15 cellular contexts compared by ENCODE assay signal in the genomic region with DNA sequence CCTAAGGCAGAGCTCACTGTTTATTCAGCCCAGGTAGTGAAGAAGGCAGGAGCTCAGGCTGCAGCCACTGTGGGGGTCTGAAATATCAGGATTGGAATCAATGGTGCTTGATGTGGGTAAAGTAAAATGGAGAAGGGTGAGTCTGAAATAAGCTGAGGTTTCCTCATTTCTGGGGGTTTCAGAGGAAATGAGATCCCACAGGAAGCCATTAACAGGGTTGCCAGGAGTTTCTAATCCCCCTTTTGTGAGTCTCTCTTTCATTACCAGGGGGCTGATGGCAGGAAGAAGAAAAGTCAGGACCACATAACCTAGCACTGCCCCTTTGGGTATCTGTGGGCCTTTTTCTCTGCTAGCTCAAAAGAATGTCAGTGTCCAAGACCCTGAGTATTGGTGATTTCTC. TPM values are rescaled to one million over a fixed set of nuclear protein-coding genes. Genes with fewer than 3 reads are reported as not detected.
DNase-seq lines count a peak whose midpoint lies in the region; ATAC-seq and TF ChIP-seq lines count a peak whose summit lies in the region.
"Had no signal": no experiment of that assay in that cellular context is flagged by ENCODE, and none has a peak within 500 bp of the region (broad histone marks: within the 10 kb centered on the region; RNA-seq: fewer than 3 reads in every experiment).

No MANE protein-coding gene starts in this region.

- no peaks in the 10 kb centered on the region for H3K9me3 Mint-ChIP-seq in CD4-positive, alpha-beta T cell
- peaks cover 2% of the 10 kb centered on the region for H3K9me3 Mint-ChIP-seq in memory B cell
- H3K9me3 Mint-ChIP-seq: activated CD4-positive, alpha-beta T cell treated with anti-CD3 and anti-CD28 coated beads, Interleukin-2, amount 10 ng/mL, durations not matched to agents 7 days and 5 days had no signal

- POLR2A ChIA-PET in CD4-positive, alpha-beta T cell (lab: Charles Lee) = interaction anchor here (1.2 to 2.2 kb wide), 6 partner anchors 19 to 57 kb away, joined by 3 to 11 read pairs (median 4); no protein-coding TSS in a partner anchor

- peak overlapping the region; percentile 49 for H3K4me2 ChIP-seq in Loucy (ENCODE audit: low read depth, low read length, poor library complexity, severe bottlenecking)
- H3K4me2 ChIP-seq in GM23248 (ENCODE audit: unreplicated experiment) = no peak overlapping the region

- H4K20me1 ChIP-seq in Loucy (ENCODE audit: insufficient read depth, low read length, poor library complexity, severe bottlenecking) (no peaks in the 10 kb centered on the region), GM23248 (ENCODE audit: insufficient read depth) (no peaks in the 10 kb centered on the region)

- no peak for TF ChIP-seq CTCF in CD4-positive, alpha-beta T cell (IDR thresholded peaks at IDR 0.05)
- TF ChIP-seq CTCF in Loucy (conservative IDR thresholded peaks at IDR 0.05; ENCODE audit: low read length) (no peak), mucosa of descending colon (IDR thresholded peaks at IDR 0.05) (no peak)

- intact Hi-C loops in CD4-positive, alpha-beta T cell (cut with DNase I, micrococcal nuclease) = no loop called here
- intact Hi-C loops in mucosa of descending colon (cut with DNase I, micrococcal nuclease) = no loop called here

- H3K4me1 ChIP-seq in Loucy (ENCODE audit: insufficient read depth, low read length, poor library complexity, severe bottlenecking) (peaks cover 46% of the 10 kb centered on the region), mucosa of descending colon (ENCODE audit: low read depth) (no peaks in the 10 kb centered on the region), GM23248 (ENCODE audit: insufficient read depth) (peaks cover 10% of the 10 kb centered on the region)
- H3K4me1 ChIP-seq: breast epithelium had no signal

- H3K4me1 Mint-ChIP-seq in CD4-positive, alpha-beta T cell (ENCODE audit: low read depth) = peaks cover 34% of the 10 kb centered on the region
- peaks cover 51% of the 10 kb centered on the region for H3K4me1 Mint-ChIP-seq in memory B cell

- DNase-seq in CD4-positive, alpha-beta T cell = no peak
- DNase-seq in memory B cell (ENCODE audit: low spot score in 2 of 2) = no peak
- DNase-seq in mucosa of descending colon = no peak
- DNase-seq in medulla oblongata (ENCODE audit: extremely low spot score) = no peak
- no peak for DNase-seq in GM23248
- no peak for DNase-seq in SW480 (ENCODE audit: low spot score)
- DNase-seq: activated CD4-positive, alpha-beta T cell treated with anti-CD3 and anti-CD28 coated beads, Interleukin-2, amount 10 ng/mL, durations not matched to agents 7 days and 5 days; NCI-H2029 treated with DMSO at 0.1 percent for 48 hours; retina; stimulated activated CD4-positive, alpha-beta T cell treated with anti-CD3 and anti-CD28 coated beads, Interleukin-4, amount 100 ng/mL, for 1 hour; stimulated activated naive CD4-positive, alpha-beta T cell treated with Interleukin-2 at 50 U/mL for 16 hours had no signal

- H3K4me3 ChIP-seq in Loucy (ENCODE audit: low read length, poor library complexity, severe bottlenecking) (no peak overlapping the region), mucosa of descending colon (no peak overlapping the region), GM23248 (no peak overlapping the region)
- H3K4me3 ChIP-seq: breast epithelium, gastroesophageal sphincter had no signal

- no peak for ATAC-seq in CD4-positive, alpha-beta T cell (ENCODE audit: poor library complexity)
- ATAC-seq in GM19463 (IDR thresholded peaks at IDR 0.05; ENCODE audit: unreplicated experiment) (peak; percentile 5), memory B cell (ENCODE audit: low read depth) (no peak), mucosa of descending colon (no peak)
- ATAC-seq: gastroesophageal sphincter had no signal

- H3K9ac ChIP-seq in Loucy (ENCODE audit: low read depth, low read length, poor library complexity, severe bottlenecking) (no peak overlapping the region), GM23248 (no peak overlapping the region)

- H3K27me3 Mint-ChIP-seq in CD4-positive, alpha-beta T cell = no peaks in the 10 kb centered on the region
- no peaks in the 10 kb centered on the region for H3K27me3 Mint-ChIP-seq in memory B cell
- H3K27me3 Mint-ChIP-seq: activated CD4-positive, alpha-beta T cell treated with anti-CD3 and anti-CD28 coated beads, Interleukin-2, amount 10 ng/mL, durations not matched to agents 7 days and 5 days had no signal

- no peaks in the 10 kb centered on the region for H3K27me3 ChIP-seq in CD4-positive, alpha-beta T cell (ENCODE audit: control insufficient read depth, insufficient read depth, low read length)
- no peaks in the 10 kb centered on the region for H3K27me3 ChIP-seq in Loucy (ENCODE audit: insufficient read depth, low read length, poor library complexity, severe bottlenecking)
- H3K27me3 ChIP-seq in GM23248 (replicated peaks; ENCODE audit: insufficient read depth) = no peaks in the 10 kb centered on the region
- H3K27me3 ChIP-seq: breast epithelium, gastroesophageal sphincter had no signal

- H3K79me2 ChIP-seq in Loucy (ENCODE audit: insufficient read depth, low read length) (no peaks in the 10 kb centered on the region), GM23248 (ENCODE audit: insufficient read depth) (no peaks in the 10 kb centered on the region)

- H3K27ac Mint-ChIP-seq in CD4-positive, alpha-beta T cell = peak overlapping the region; percentile 3
- peak overlapping the region; percentile 78 for H3K27ac Mint-ChIP-seq in memory B cell
- H3K27ac Mint-ChIP-seq: activated CD4-positive, alpha-beta T cell treated with anti-CD3 and anti-CD28 coated beads, Interleukin-2, amount 10 ng/mL, durations not matched to agents 7 days and 5 days had no signal

- H3K36me3 ChIP-seq in Loucy (ENCODE audit: insufficient read depth, low read length) (no peaks in the 10 kb centered on the region), mucosa of descending colon (ENCODE audit: low read depth) (no peaks in the 10 kb centered on the region), GM23248 (ENCODE audit: low read depth) (no peaks in the 10 kb centered on the region)
- H3K36me3 ChIP-seq: breast epithelium, gastroesophageal sphincter had no signal

- CTCF ChIA-PET in CD4-positive, alpha-beta T cell (lab: Charles Lee) = interaction anchor here (0.6 kb wide), 1 partner anchor 1648 kb away, joined by 3 read pairs; no protein-coding TSS in a partner anchor

- no peaks in the 10 kb centered on the region for H3K9me3 ChIP-seq in CD4-positive, alpha-beta T cell (ENCODE audit: control insufficient read depth, low read length)
- H3K9me3 ChIP-seq in Loucy (ENCODE audit: insufficient read depth, low read depth, low read length) (no peaks in the 10 kb centered on the region), mucosa of descending colon (no peaks in the 10 kb centered on the region), GM23248 (ENCODE audit: low read depth) (no peaks in the 10 kb centered on the region)
- H3K9me3 ChIP-seq: breast epithelium, gastroesophageal sphincter had no signal

- no peaks in the 10 kb centered on the region for H3K9me2 ChIP-seq in Loucy (replicated peaks; ENCODE audit: low read depth, low read length)
- no peaks in the 10 kb centered on the region for H3K9me2 ChIP-seq in GM23248 (ENCODE audit: insufficient read depth)

- H2AFZ ChIP-seq in Loucy (ENCODE audit: low read length) (no peak overlapping the region), GM23248 (no peak overlapping the region)

- H3K27ac ChIP-seq in CD4-positive, alpha-beta T cell (ENCODE audit: low read depth, low read length) = no peak overlapping the region
- no peak overlapping the region for H3K27ac ChIP-seq in GM23248
- H3K27ac ChIP-seq: breast epithelium, gastroesophageal sphincter had no signal

- peaks cover 4% of the 10 kb centered on the region; the same call in 1 of the 2 replicates for H3F3A ChIP-seq in Loucy (ENCODE audit: low read depth)
- H3F3A ChIP-seq in GM23248 (ENCODE audit: insufficient read depth) = no peaks in the 10 kb centered on the region

- in situ Hi-C loops in GM23248 (cut with MboI) = no loop called here

- H3K4me3 Mint-ChIP-seq in CD4-positive, alpha-beta T cell = no peak overlapping the region
- peak overlapping the region; percentile 78 for H3K4me3 Mint-ChIP-seq in memory B cell
- H3K4me3 Mint-ChIP-seq: activated CD4-positive, alpha-beta T cell treated with anti-CD3 and anti-CD28 coated beads, Interleukin-2, amount 10 ng/mL, durations not matched to agents 7 days and 5 days had no signal

- H3K36me3 Mint-ChIP-seq in CD4-positive, alpha-beta T cell (ENCODE audit: low read depth) = no peaks in the 10 kb centered on the region
- H3K36me3 Mint-ChIP-seq in memory B cell = no peaks in the 10 kb centered on the region

RNA-seq across cellular contexts. Expression of gene LBH, which starts 55.9 kb away (rescaled TPM):
- total RNA-seq in CD4-positive, alpha-beta T cell = 100 to 1,000 TPM; 131 to 135 TPM
- 10 to 100 TPM in 2 of 3 donors, 1 to 10 TPM in 1; 7.2 to 12.8 (median 12.4) TPM for total RNA-seq in mucosa of descending colon
- total RNA-seq in GM23248 (2014; rRNA removed; shearing (Covaris generic)) = 189 and 285 TPM in 2 replicates
- 155 and 162 TPM in 2 replicates for polyA plus RNA-seq in GM23248 (2016; fragmentation: Nextera tagmentation; extraction: Ambion mirVana)

Comparison
In these comparisons a context has a peak if more than half of its experiments do, and no peak if none do; other contexts are left out.
1. RNA of gene LBH, which starts 55.9 kb away (total RNA-seq): 189 to 285 TPM in GM23248 and 131 to 135 TPM in CD4-positive, alpha-beta T cell; 7.2 to 12.8 TPM in mucosa of descending colon; every median in the first group is over 4 times any median in the second.